ENCODE assay signal across 15 cellular contexts in genomic region chr18:37252854-37253396, GRCh38.
DNase-seq lines count a peak whose midpoint lies in the region; ATAC-seq, FAIRE-seq and TF ChIP-seq lines count a peak whose summit lies in the region.
"Had no signal": no experiment of that assay in that cellular context is flagged by ENCODE, and none has a peak within 500 bp of the region (broad histone marks: within the 10 kb centered on the region; RNA-seq: fewer than 3 reads in every experiment).

No MANE protein-coding gene starts in this region.

- DNase-seq in GM23338 (ENCODE audit: low spot score) (peak; percentile 35), PC-9 (no peak), pancreas (peak in 1 of 6 donors; percentile 20), Kasumi-1 (lab: John Stamatoyannopoulos, UW) (no peak), ascending aorta (ENCODE audit: low spot score in 2 of 2) (no peak)
- no peak for DNase-seq in activated CD4-positive, CD25-positive, alpha-beta regulatory T cell (lab: John Stamatoyannopoulos, UW)
- DNase-seq in activated naive CD4-positive, alpha-beta T cell treated with Interleukin-2 at 50 U/mL for 16 hours: no peak
- DNase-seq: activated T-cell treated with anti-CD3 and anti-CD28 coated beads for 4 hours; CD4-positive, alpha-beta T cell; HCEC 1CT; NCI-H1092 treated with DMSO at 0.1 percent for 48 hours; NCI-H446; PC-3 had no signal

- WGBS in pancreas, 2 donors: 60 to 68% methylated on average over 12 of the region's 12 CpGs

- intact Hi-C loops in PC-9 (cut with micrococcal nuclease; ENCODE audit: unreplicated experiment) (no loop called here), pancreas (cut with DNase I) (no loop called here), ascending aorta (cut with DNase I) (loop anchor here (10.0 kb wide), 1 partner anchor 62 kb away; no protein-coding TSS in a partner anchor)

- H2AFZ ChIP-seq in GM23338 (peak overlapping the region; percentile 88), PC-9 (no peak overlapping the region)

- H3K27ac Mint-ChIP-seq in GM23338: no peak overlapping the region
- H3K27ac Mint-ChIP-seq: CD4-positive, alpha-beta T cell had no signal

- peak overlapping the region; percentile 71 for H3K4me3 Mint-ChIP-seq in GM23338
- H3K4me3 Mint-ChIP-seq: CD4-positive, alpha-beta T cell had no signal

- H3K27ac ChIP-seq in GM23338 (ENCODE audit: low read depth) (no peak overlapping the region), PC-9 (no peak overlapping the region), pancreas (peak overlapping the region in 1 of 4 donors; percentile 36), ascending aorta (no peak overlapping the region)
- H3K27ac ChIP-seq: right lobe of liver had no signal

- POLR2A ChIA-PET in PC-9 (lab: Charles Lee; ENCODE audit: unreplicated experiment): interaction anchor here (0.6 kb wide), 1 partner anchor 424 kb away, joined by 7 read pairs; the partner anchor contains the start of gene TPGS2

- ATAC-seq in GM23338 (peak; percentile 6), pancreas (peak in 2 of 4 donors; percentile 12 to 42)

- H3F3A ChIP-seq in GM23338 (replicated peaks; ENCODE audit: low read depth) (peaks cover 4% of the 10 kb centered on the region; the same call in 1 of the 2 replicates), PC-9 (ENCODE audit: insufficient read depth, low read depth) (no peaks in the 10 kb centered on the region)

- H3K4me3 ChIP-seq in GM23338 (peak overlapping the region; percentile 78), PC-9 (no peak overlapping the region), iPS-15b (ENCODE audit: low read depth, low read length) (peak overlapping the region; percentile 65), pancreas (peak overlapping the region in 3 of 4 donors; percentile 37 to 56 (median 46)), ascending aorta (no peak overlapping the region)
- H3K4me3 ChIP-seq: right lobe of liver had no signal

- no peak overlapping the region for H3K9ac ChIP-seq in iPS-15b (ENCODE audit: low read depth, low read length)

- no peaks in the 10 kb centered on the region for H3K36me3 Mint-ChIP-seq in GM23338 (ENCODE audit: low read depth)

- H3K27me3 Mint-ChIP-seq in GM23338 (ENCODE audit: insufficient read depth, low read depth, poor library complexity): peaks cover 37% of the 10 kb centered on the region

- no peaks in the 10 kb centered on the region for H3K9me3 ChIP-seq in PC-9 (ENCODE audit: insufficient read depth, low read depth)
- H3K9me3 ChIP-seq in iPS-15b (ENCODE audit: control insufficient read depth, insufficient read depth, low read length): no peaks in the 10 kb centered on the region
- H3K9me3 ChIP-seq in pancreas: no peaks in the 10 kb centered on the region
- H3K9me3 ChIP-seq in ascending aorta: no peaks in the 10 kb centered on the region
- H3K9me3 ChIP-seq: right lobe of liver had no signal

- CTCF ChIA-PET in PC-9 (lab: Charles Lee): no interaction called here

- peak overlapping the region; percentile 80 for H3K4me2 ChIP-seq in GM23338
- peak overlapping the region; percentile 44; the same call in 1 of the 2 replicates for H3K4me2 ChIP-seq in PC-9

- no TSS peak for BruUV-seq in PC-9 (replicated peaks; lab: Mats Ljungman, UMichigan)

- H3K36me3 ChIP-seq in GM23338 (ENCODE audit: insufficient read depth) (no peaks in the 10 kb centered on the region), PC-9 (ENCODE audit: low read depth) (no peaks in the 10 kb centered on the region), iPS-15b (ENCODE audit: control insufficient read depth, insufficient read depth, low read length) (no peaks in the 10 kb centered on the region), pancreas (no peaks in the 10 kb centered on the region), ascending aorta (no peaks in the 10 kb centered on the region)
- H3K36me3 ChIP-seq: right lobe of liver had no signal

- H3K79me2 ChIP-seq in GM23338 (replicated peaks; ENCODE audit: insufficient read depth) (no peaks in the 10 kb centered on the region), PC-9 (ENCODE audit: low read depth) (no peaks in the 10 kb centered on the region)

- H3K9me3 Mint-ChIP-seq in GM23338: no peaks in the 10 kb centered on the region
- H3K9me3 Mint-ChIP-seq: CD4-positive, alpha-beta T cell had no signal

- H3K4me1 ChIP-seq in GM23338 (ENCODE audit: insufficient read depth): peaks cover 4% of the 10 kb centered on the region; the same call in 1 of the 2 replicates
- H3K4me1 ChIP-seq in PC-9 (replicated peaks; ENCODE audit: insufficient read depth): no peaks in the 10 kb centered on the region
- no peaks in the 10 kb centered on the region for H3K4me1 ChIP-seq in iPS-15b (ENCODE audit: control insufficient read depth, insufficient read depth, low read length)
- H3K4me1 ChIP-seq in pancreas: no peaks in the 10 kb centered on the region
- peaks cover 0 to 4% of the 10 kb centered on the region in 2 donors for H3K4me1 ChIP-seq in ascending aorta

- TF ChIP-seq CTCF in GM23338 (conservative IDR thresholded peaks at IDR 0.05; ENCODE audit: low read depth in 2 of 2): no peak
- TF ChIP-seq CTCF in PC-9 (conservative IDR thresholded peaks at IDR 0.05): no peak
- no peak for TF ChIP-seq CTCF in pancreas (IDR thresholded peaks at IDR 0.05)
- TF ChIP-seq CTCF in ascending aorta (IDR thresholded peaks at IDR 0.05): no peak

- H3K4me1 Mint-ChIP-seq in GM23338: peaks cover 25% of the 10 kb centered on the region

- no peaks in the 10 kb centered on the region for H3K9me2 ChIP-seq in GM23338 (ENCODE audit: insufficient read depth)
- no peaks in the 10 kb centered on the region for H3K9me2 ChIP-seq in PC-9 (ENCODE audit: insufficient read depth)

- H4K20me1 ChIP-seq in GM23338 (replicated peaks; ENCODE audit: insufficient read depth) (no peaks in the 10 kb centered on the region), PC-9 (ENCODE audit: insufficient read depth) (no peaks in the 10 kb centered on the region)

- FAIRE-seq in pancreas (lab: Jason Lieb, UNC): no peak

- H3K27me3 ChIP-seq in GM23338 (ENCODE audit: insufficient read depth) (peaks cover 45% of the 10 kb centered on the region), PC-9 (ENCODE audit: insufficient read depth, low read depth) (peaks cover 14% of the 10 kb centered on the region), iPS-15b (ENCODE audit: control insufficient read depth, insufficient read depth, low read length) (peaks cover 53% of the 10 kb centered on the region), pancreas (no peaks in the 10 kb centered on the region), ascending aorta (peaks cover 8% of the 10 kb centered on the region)

TF ChIP-seq in GM23338, 12 proteins besides CTCF, POLR2A, EP300 and RAD21:
- TF ChIP-seq JUNB (IDR thresholded peaks at IDR 0.05; ENCODE audit: unreplicated experiment) (no peak), STAT1 (IDR thresholded peaks at IDR 0.05; ENCODE audit: unreplicated experiment) (no peak), ZNF331 (CRISPR knock-in tag; IDR thresholded peaks at IDR 0.05; ENCODE audit: low read depth) (no peak), EZH2 (IDR thresholded peaks at IDR 0.05; ENCODE audit: low read depth, unreplicated experiment) (no peak), POLR2AphosphoS5 (IDR thresholded peaks at IDR 0.05; ENCODE audit: low read depth) (no peak), CREB1 (CRISPR knock-in tag; IDR thresholded peaks at IDR 0.05; ENCODE audit: low read depth) (no peak)

Comparison
In these comparisons a context has a peak if more than half of its experiments do, and no peak if none do; other contexts are left out.
1. H3K4me3 ChIP-seq: peak in GM23338 (single experiment), iPS-15b (single experiment) and pancreas (3 of 4); none in PC-9 (single experiment) and ascending aorta (0 of 2).